8 cellular contexts compared by ENCODE assay signal in the genomic region with DNA sequence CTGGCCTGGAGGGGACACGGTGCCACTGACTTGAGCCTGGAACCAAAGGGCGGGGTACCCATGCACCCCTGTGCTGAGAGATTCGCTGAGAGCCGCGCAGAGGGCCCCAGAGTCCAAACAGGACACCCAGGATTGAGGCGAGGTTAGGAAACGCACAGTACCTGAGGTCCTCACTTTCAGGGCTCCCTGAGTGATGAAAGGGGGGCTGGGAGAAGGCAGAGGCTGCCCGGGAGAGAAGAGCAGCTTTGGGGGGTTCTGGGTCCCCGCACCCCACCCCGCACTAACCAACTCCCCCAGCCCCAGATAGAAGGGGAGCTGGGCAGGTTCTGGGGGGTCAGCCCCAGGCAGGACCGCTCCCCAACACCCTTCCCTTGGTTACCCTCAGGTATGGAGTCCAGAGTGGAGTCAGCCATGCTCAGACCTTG. TPM values are rescaled to one million over a fixed set of nuclear protein-coding genes. Genes with fewer than 3 reads are reported as not detected.
DNase-seq lines count a peak whose midpoint lies in the region; ATAC-seq and TF ChIP-seq lines count a peak whose summit lies in the region.

No MANE protein-coding gene starts in this region.

- ATAC-seq in GM21367 (IDR thresholded peaks at IDR 0.05; ENCODE audit: unreplicated experiment) = no peak

- no peaks in the 10 kb centered on the region for H3K9me2 ChIP-seq in SU-DHL-6 (replicated peaks; ENCODE audit: insufficient read depth, low read length)

- H4K20me1 ChIP-seq in SU-DHL-6 (ENCODE audit: low read depth, low read length) = no peaks in the 10 kb centered on the region

- H3K36me3 ChIP-seq in SU-DHL-6 (ENCODE audit: low read length) = no peaks in the 10 kb centered on the region

- peaks cover 17% of the 10 kb centered on the region for H3K27me3 Mint-ChIP-seq in activated naive CD4-positive, alpha-beta T cell treated with anti-CD3 and anti-CD28 coated beads, Interleukin-2, amount 10 ng/mL, durations not matched to agents 7 days and 5 days
- no peaks in the 10 kb centered on the region for H3K27me3 Mint-ChIP-seq in type B pancreatic cell

- no peak overlapping the region for H3K27ac Mint-ChIP-seq in activated naive CD4-positive, alpha-beta T cell treated with anti-CD3 and anti-CD28 coated beads, Interleukin-2, amount 10 ng/mL, durations not matched to agents 7 days and 5 days
- H3K27ac Mint-ChIP-seq in type B pancreatic cell = no peak overlapping the region

- peaks cover 36% of the 10 kb centered on the region for H3K4me1 Mint-ChIP-seq in activated naive CD4-positive, alpha-beta T cell treated with anti-CD3 and anti-CD28 coated beads, Interleukin-2, amount 10 ng/mL, durations not matched to agents 7 days and 5 days
- H3K4me1 Mint-ChIP-seq in type B pancreatic cell (ENCODE audit: unreplicated experiment) = peaks cover 8% of the 10 kb centered on the region

- no peaks in the 10 kb centered on the region for H3K79me2 ChIP-seq in SU-DHL-6 (ENCODE audit: insufficient read depth, low read length)

- DNase-seq in activated naive CD4-positive, alpha-beta T cell treated with anti-CD3 and anti-CD28 coated beads, Interleukin-2, amount 10 ng/mL, durations not matched to agents 7 days and 5 days = no peak
- no peak for DNase-seq in activated naive CD4-positive, alpha-beta T cell treated with Interleukin-2 at 50 U/mL for 16 hours
- DNase-seq in iPS-NIHi11 (ENCODE audit: low spot score) (peak; percentile 3), type B pancreatic cell (ENCODE audit: extremely low spot score, unreplicated experiment) (no peak), AG20443 (ENCODE audit: low spot score) (no peak), DMS79 (lab: John Stamatoyannopoulos, UW) (no peak)

- H3K36me3 Mint-ChIP-seq in activated naive CD4-positive, alpha-beta T cell treated with anti-CD3 and anti-CD28 coated beads, Interleukin-2, amount 10 ng/mL, durations not matched to agents 7 days and 5 days = no peaks in the 10 kb centered on the region
- H3K36me3 Mint-ChIP-seq in type B pancreatic cell = no peaks in the 10 kb centered on the region

- peak overlapping the region; percentile 18 for H3K4me3 ChIP-seq in SU-DHL-6 (ENCODE audit: insufficient read depth, low read length, poor library complexity, severe bottlenecking)

- CTCF ChIA-PET in activated naive CD4-positive, alpha-beta T cell treated with anti-CD3 and anti-CD28 coated beads, Interleukin-2, amount 10 ng/mL, durations not matched to agents 7 days and 5 days (lab: Charles Lee) = interaction anchor here (0.9 to 2.6 kb wide), 11 partner anchors 9 to 251 kb away, joined by 3 to 12 read pairs (median 3); no protein-coding TSS in a partner anchor

- H3K27ac ChIP-seq in SU-DHL-6 (ENCODE audit: low read depth, low read length) = no peak overlapping the region

- H3K27me3 ChIP-seq in SU-DHL-6 (ENCODE audit: low read length) = no peaks in the 10 kb centered on the region

- no peaks in the 10 kb centered on the region for H3K9me3 Mint-ChIP-seq in activated naive CD4-positive, alpha-beta T cell treated with anti-CD3 and anti-CD28 coated beads, Interleukin-2, amount 10 ng/mL, durations not matched to agents 7 days and 5 days
- no peaks in the 10 kb centered on the region for H3K9me3 Mint-ChIP-seq in type B pancreatic cell

- H3K4me2 ChIP-seq in SU-DHL-6 (ENCODE audit: low read depth, low read length, poor library complexity, severe bottlenecking) = peak overlapping the region; percentile 68

- TF ChIP-seq CTCF in SU-DHL-6 (IDR thresholded peaks at IDR 0.05; ENCODE audit: insufficient read depth, low read length, poor library complexity, severe bottlenecking) (no peak), type B pancreatic cell (conservative IDR thresholded peaks at IDR 0.05) (no peak)

- H3K4me3 Mint-ChIP-seq in activated naive CD4-positive, alpha-beta T cell treated with anti-CD3 and anti-CD28 coated beads, Interleukin-2, amount 10 ng/mL, durations not matched to agents 7 days and 5 days = peak overlapping the region; percentile 60
- H3K4me3 Mint-ChIP-seq in type B pancreatic cell = peak overlapping the region; percentile 62

- H2AFZ ChIP-seq in SU-DHL-6 (ENCODE audit: low read depth, low read length, severe bottlenecking) = peak overlapping the region; percentile 75

- no peaks in the 10 kb centered on the region for H3F3A ChIP-seq in SU-DHL-6 (ENCODE audit: insufficient read depth)

- peak overlapping the region; percentile 59 for H3K9ac ChIP-seq in SU-DHL-6 (ENCODE audit: low read length)

- H3K9me3 ChIP-seq in SU-DHL-6 (ENCODE audit: insufficient read depth, low read length) = no peaks in the 10 kb centered on the region

RNA-seq across cellular contexts. Expression of a gene that starts 14.5 kb away (rescaled TPM):
- 31.4 and 46.6 TPM in 2 replicates for total RNA-seq in type B pancreatic cell (ENCODE audit: low replicate concordance)
